Comparison of ENCODE assay signal across 23 cellular contexts in the genomic region with DNA sequence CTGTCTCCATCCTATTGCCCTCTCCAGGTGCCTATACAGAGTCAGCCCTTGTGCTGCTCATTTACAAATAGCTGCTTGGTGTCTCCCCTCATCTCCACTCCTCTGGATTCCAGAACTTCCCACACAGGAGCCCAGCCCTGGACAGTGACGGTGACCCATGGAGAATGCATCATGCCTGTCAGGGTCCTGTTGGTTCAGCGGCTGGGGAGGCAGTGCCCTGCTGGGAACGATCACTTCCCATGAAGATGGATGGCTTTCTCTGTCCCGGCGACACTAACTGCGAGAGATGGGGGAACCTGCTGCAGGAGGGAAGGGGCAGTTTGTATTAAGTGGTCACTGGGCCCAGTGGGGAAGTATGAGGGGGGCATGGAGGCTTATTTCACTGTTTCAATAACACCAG.
"Had no signal": no experiment of that assay in that cellular context is flagged by ENCODE, and none has a peak within 500 bp of the region (broad histone marks: within the 10 kb centered on the region; RNA-seq: fewer than 3 reads in every experiment).

No MANE protein-coding gene starts in this region.

- H3K36me3 ChIP-seq: MG63, SJSA1 had no signal

- H3K4me1 ChIP-seq: SJSA1 had no signal

- FAIRE-seq: RCC 7860 had no signal

- H3K4me3 ChIP-seq: MG63, SJSA1, SK-N-MC had no signal

- H3K27me3 ChIP-seq: MG63, SJSA1 had no signal

- H3K9me3 ChIP-seq: MG63, SJSA1 had no signal

- H3K27ac ChIP-seq: SJSA1, SK-N-MC had no signal

- DNase-seq: IMR-90, Karpas-422, KG1, MG63, NCI-H1092, NCI-H1105 treated with DMSO at 0.1 percent for 48 hours, NCI-H1417 treated with DMSO at 0.1 percent for 48 hours, NCI-H146, NCI-H1694 treated with DMSO at 0.1 percent for 48 hours, NCI-H1930, NCI-H2081, NCI-H2171, NCI-H226, NCI-H446, NCI-H524 treated with DMSO at 0.1 percent for 48 hours, NCI-H69, Right ventricle myocardium superior, RPMI8226, SIG-M5, SW 1271 had no signal
